Comparison of ENCODE assay signal across 9 cellular contexts in genomic region chr17:36705651-36706436, GRCh38.
DNase-seq lines count a peak whose midpoint lies in the region; ATAC-seq, FAIRE-seq and TF ChIP-seq lines count a peak whose summit lies in the region.
"Had no signal": no experiment of that assay in that cellular context is flagged by ENCODE, and none has a peak within 500 bp of the region (broad histone marks: within the 10 kb centered on the region; RNA-seq: fewer than 3 reads in every experiment).

No MANE protein-coding gene starts in this region.

- H3K4me1 Mint-ChIP-seq in activated B cell treated with CpG ODN at 0.5 μM for 24 hours (no peaks in the 10 kb centered on the region), chondrocyte (ENCODE audit: low read depth) (peaks cover 4% of the 10 kb centered on the region)

- intact Hi-C loops in activated B cell treated with CpG ODN at 0.5 μM for 24 hours (cut with micrococcal nuclease) = loop anchor here (1.0 to 2.0 kb wide), 2 partner anchors 49 to 341 kb away; no protein-coding TSS in a partner anchor

- peak; percentile 61 for ATAC-seq in activated B cell treated with CpG ODN at 0.5 μM for 24 hours (ENCODE audit: low read depth)
- ATAC-seq in GM18498 (IDR thresholded peaks at IDR 0.05; ENCODE audit: unreplicated experiment) = no peak

- CTCF ChIA-PET in AG04450 (lab: Charles Lee) = interaction anchor here (0.7 to 0.8 kb wide), 2 partner anchors 159 to 526 kb away, joined by 4 to 5 read pairs; no protein-coding TSS in a partner anchor
- CTCF ChIA-PET in activated B cell treated with CpG ODN at 0.5 μM for 24 hours (lab: Charles Lee) = interaction anchor here (1.1 to 1.6 kb wide), 3 partner anchors 50 to 103 kb away, joined by 3 to 5 read pairs (median 4); no protein-coding TSS in a partner anchor

- H3K9me3 Mint-ChIP-seq in activated B cell treated with CpG ODN at 0.5 μM for 24 hours (no peaks in the 10 kb centered on the region), chondrocyte (ENCODE audit: low read depth) (no peaks in the 10 kb centered on the region)

- H3K4me3 Mint-ChIP-seq in activated B cell treated with CpG ODN at 0.5 μM for 24 hours (no peak overlapping the region), chondrocyte (ENCODE audit: unreplicated experiment) (no peak overlapping the region)

- H3K36me3 Mint-ChIP-seq in activated B cell treated with CpG ODN at 0.5 μM for 24 hours (ENCODE audit: low read depth) (no peaks in the 10 kb centered on the region), chondrocyte (ENCODE audit: low read depth) (no peaks in the 10 kb centered on the region)

- H3K27ac ChIP-seq in AG04450 (ENCODE audit: low read depth, low read length) = no peak overlapping the region
- H3K27ac ChIP-seq: epithelial cell of prostate had no signal

- H3K27me3 Mint-ChIP-seq in activated B cell treated with CpG ODN at 0.5 μM for 24 hours (peaks cover 36% of the 10 kb centered on the region), chondrocyte (ENCODE audit: low read depth) (peaks cover 42% of the 10 kb centered on the region)

- no peak overlapping the region for H3K4me3 ChIP-seq in AG04450 (ENCODE audit: low read depth, low read length)

- peak; percentile 59 for TF ChIP-seq CTCF in AG04450 (IDR thresholded peaks at IDR 0.05; ENCODE audit: low read depth, low read length)
- no peak for TF ChIP-seq CTCF in activated B cell treated with CpG ODN at 0.5 μM for 24 hours (IDR thresholded peaks at IDR 0.05)
- TF ChIP-seq CTCF in chondrocyte (IDR thresholded peaks at IDR 0.05) = peak; percentile 72

- peaks cover 4% of the 10 kb centered on the region for H3K27me3 ChIP-seq in AG04450 (ENCODE audit: control insufficient read depth, insufficient read depth, low read length)

- no peak for FAIRE-seq in GM18507 (lab: Jason Lieb, UNC)

- H3K9me3 ChIP-seq in AG04450 (ENCODE audit: control insufficient read depth, insufficient read depth, low read length) = no peaks in the 10 kb centered on the region

- POLR2A ChIA-PET in AG04450 (lab: Yijun Ruan, JAX) = no interaction called here
- POLR2A ChIA-PET in activated B cell treated with CpG ODN at 0.5 μM for 24 hours (lab: Charles Lee) = no interaction called here

- no peak for DNase-seq in AG04450 (ENCODE audit: low read depth, low spot score)
- peak; percentile 39 for DNase-seq in GM18507 (ENCODE audit: extremely low spot score, insufficient read length, low read depth)
- DNase-seq in NCI-H2196 (lab: John Stamatoyannopoulos, UW; ENCODE audit: unreplicated experiment) = peak; percentile 1
- no peak for DNase-seq in activated B cell treated with CpG ODN at 0.5 μM for 24 hours
- peak; percentile 26 for DNase-seq in chondrocyte (ENCODE audit: low spot score)
- DNase-seq in myocyte (ENCODE audit: low read depth) = peak; percentile 37
- DNase-seq in occipital lobe (lab: John Stamatoyannopoulos, UW) = no peak

- H3K27ac Mint-ChIP-seq in activated B cell treated with CpG ODN at 0.5 μM for 24 hours (no peak overlapping the region), chondrocyte (ENCODE audit: unreplicated experiment) (no peak overlapping the region)

Comparison
In these comparisons a context has a peak if more than half of its experiments do, and no peak if none do; other contexts are left out.
1. DNase-seq: peak in GM18507 (single experiment), NCI-H2196 (single experiment), chondrocyte (single experiment) and myocyte (single experiment); none in AG04450 (single experiment), activated B cell treated with CpG ODN at 0.5 μM for 24 hours (single experiment) and occipital lobe (single experiment).